9 cellular contexts compared by ENCODE assay signal in genomic region chr7:7718461-7718860, GRCh38. TPM values are rescaled to one million over a fixed set of nuclear protein-coding genes. Genes with fewer than 3 reads are reported as not detected.
DNase-seq lines count a peak whose midpoint lies in the region; ATAC-seq, FAIRE-seq and TF ChIP-seq lines count a peak whose summit lies in the region.
"Had no signal": no experiment of that assay in that cellular context is flagged by ENCODE, and none has a peak within 500 bp of the region (broad histone marks: within the 10 kb centered on the region; RNA-seq: fewer than 3 reads in every experiment).

TSS of gene RPA3 (minus strand) at chr7:7718607. CDS start at chr7:7640418, 78,189 bp downstream.

- no peak within 1 kb of the TSS for H2AFZ ChIP-seq in HCT116 (ENCODE audit: low read depth, low read length, poor library complexity, severe bottlenecking)

- no TSS peak for BruUV-seq in HCT116 (replicated peaks; lab: Mats Ljungman, UMichigan)

- TF ChIP-seq CTCF in HCT116 (IDR thresholded peaks at IDR 0.05 in 2 of 3, conservative IDR thresholded peaks at IDR 0.05 in 1 of 3; ENCODE audit: borderline replicate concordance in 1 of 3, insufficient read depth in 1 of 3, low read depth in 2 of 3, low read length in 2 of 3) (no peak), sigmoid colon (IDR thresholded peaks at IDR 0.05) (no peak)

- H3K4me1 ChIP-seq in HCT116 (ENCODE audit: control insufficient read depth in 1 of 2, insufficient read depth in 2 of 2, low read length in 2 of 2) (no peaks in the 10 kb centered on the region), sigmoid colon (peaks cover 0 to 25% (median 13%) of the 10 kb centered on the region in 4 donors)

- CTCF ChIA-PET in HCT116 (lab: Charles Lee) = no interaction called here

- H3K27ac ChIP-seq in HCT116 (ENCODE audit: low read depth, low read length) (no peak within 1 kb of the TSS), sigmoid colon (peak within 1 kb of the TSS in 2 of 4 donors; percentile 41 to 54)
- H3K27ac ChIP-seq: SK-N-MC had no signal

- 91% methylated on average over 1 of the region's 1 CpG for WGBS in sigmoid colon, 2 donors

- intact Hi-C loops in HCT116 (cut with micrococcal nuclease) = no loop called here
- intact Hi-C loops in sigmoid colon (cut with DNase I) = no loop called here

- no peak for TF ChIP-seq EP300 in sigmoid colon (IDR thresholded peaks at IDR 0.05)

- H3K9me2 ChIP-seq in HCT116 (ENCODE audit: insufficient read depth) = no peaks in the 10 kb centered on the region

- H3K9me3 ChIP-seq in HCT116 (ENCODE audit: control insufficient read depth in 1 of 2, insufficient read depth in 1 of 2, low read depth in 1 of 2, low read length in 2 of 2) (no peaks in the 10 kb centered on the region), sigmoid colon (no peaks in the 10 kb centered on the region)

- FAIRE-seq in frontal cortex (lab: Jason Lieb, UNC) = no peak

- RAD21 ChIA-PET in HCT116 (lab: Charles Lee; ENCODE audit: low non-redundant PET in 1 of 2, low total read pairs in 2 of 2, uncharacterized antibody in 2 of 2, unreplicated experiment in 2 of 2) = no interaction called here

- no peak within 1 kb of the TSS for H3K4me3 ChIP-seq in HCT116 (replicated peaks in 1 of 2; ENCODE audit: low read depth in 1 of 2, low read length in 2 of 2)
- no peak within 1 kb of the TSS for H3K4me3 ChIP-seq in sigmoid colon
- H3K4me3 ChIP-seq: SK-N-MC had no signal

- in situ Hi-C loops in SK-MEL-5 (cut with HindIII; ENCODE audit: low pct_unique_long_range_greater_than_20kb, low sequenced_read_pairs) = no loop called here

- H3K36me3 ChIP-seq in HCT116 (ENCODE audit: control insufficient read depth in 1 of 2, insufficient read depth in 2 of 2, low read length in 2 of 2) (no peaks in the 10 kb centered on the region), sigmoid colon (no peaks in the 10 kb centered on the region)

- no peak for ATAC-seq in HCT116
- no peak for ATAC-seq in GM21825 (IDR thresholded peaks at IDR 0.05; ENCODE audit: unreplicated experiment)
- ATAC-seq in GM18511 (IDR thresholded peaks at IDR 0.05; ENCODE audit: unreplicated experiment) = no peak
- ATAC-seq in GM21717 (IDR thresholded peaks at IDR 0.05; ENCODE audit: unreplicated experiment) = no peak

- DNase-seq in HCT116 (ENCODE audit: low read depth, low spot score) (no peak), SK-MEL-5 (ENCODE audit: low read depth, low spot score) (no peak), frontal cortex (ENCODE audit: low spot score in 2 of 2) (no peak), sigmoid colon (no peak), SKM-1 treated with dmso at 0.1 percent for 144 hours (lab: John Stamatoyannopoulos, UW; ENCODE audit: unreplicated experiment) (no peak)

- H3K4me2 ChIP-seq in HCT116 (ENCODE audit: low read length) = no peak within 1 kb of the TSS

- TF ChIP-seq POLR2A in HCT116 (IDR thresholded peaks at IDR 0.05; ENCODE audit: borderline replicate concordance, extremely low read depth, insufficient read depth, insufficient read length) = no peak
- TF ChIP-seq POLR2A in sigmoid colon (IDR thresholded peaks at IDR 0.05) = no peak

- POLR2A ChIA-PET in HCT116 (lab: Charles Lee) = no interaction called here

- no peaks in the 10 kb centered on the region for H4K20me1 ChIP-seq in HCT116 (ENCODE audit: insufficient read depth)

- H3K79me2 ChIP-seq in HCT116 (ENCODE audit: insufficient read depth, low read length) = no peaks in the 10 kb centered on the region

- H3K9ac ChIP-seq in HCT116 (ENCODE audit: low read length) = no peak within 1 kb of the TSS

- H3K27me3 ChIP-seq in HCT116 (ENCODE audit: insufficient read depth, low read length) = no peaks in the 10 kb centered on the region
- H3K27me3 ChIP-seq in sigmoid colon = no peaks in the 10 kb centered on the region

- TF ChIP-seq RAD21 in HCT116 (IDR thresholded peaks at IDR 0.05; ENCODE audit: low read depth) = no peak

TF ChIP-seq in HCT116, 20 proteins besides CTCF, POLR2A, EP300 and RAD21:
- TF ChIP-seq, protein P1, sequence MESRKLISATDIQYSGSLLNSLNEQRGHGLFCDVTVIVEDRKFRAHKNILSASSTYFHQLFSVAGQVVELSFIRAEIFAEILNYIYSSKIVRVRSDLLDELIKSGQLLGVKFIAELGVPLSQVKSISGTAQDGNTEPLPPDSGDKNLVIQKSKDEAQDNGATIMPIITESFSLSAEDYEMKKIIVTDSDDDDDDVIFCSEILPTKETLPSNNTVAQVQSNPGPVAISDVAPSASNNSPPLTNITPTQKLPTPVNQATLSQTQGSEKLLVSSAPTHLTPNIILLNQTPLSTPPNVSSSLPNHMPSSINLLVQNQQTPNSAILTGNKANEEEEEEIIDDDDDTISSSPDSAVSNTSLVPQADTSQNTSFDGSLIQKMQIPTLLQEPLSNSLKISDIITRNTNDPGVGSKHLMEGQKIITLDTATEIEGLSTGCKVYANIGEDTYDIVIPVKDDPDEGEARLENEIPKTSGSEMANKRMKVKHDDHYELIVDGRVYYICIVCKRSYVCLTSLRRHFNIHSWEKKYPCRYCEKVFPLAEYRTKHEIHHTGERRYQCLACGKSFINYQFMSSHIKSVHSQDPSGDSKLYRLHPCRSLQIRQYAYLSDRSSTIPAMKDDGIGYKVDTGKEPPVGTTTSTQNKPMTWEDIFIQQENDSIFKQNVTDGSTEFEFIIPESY (IDR thresholded peaks at IDR 0.05; ENCODE audit: extremely low read depth, insufficient replicate concordance, low read length) = no peak
- TF ChIP-seq FOSL1 (IDR thresholded peaks at IDR 0.05; ENCODE audit: low read depth) = no peak
- TF ChIP-seq, protein P2, sequence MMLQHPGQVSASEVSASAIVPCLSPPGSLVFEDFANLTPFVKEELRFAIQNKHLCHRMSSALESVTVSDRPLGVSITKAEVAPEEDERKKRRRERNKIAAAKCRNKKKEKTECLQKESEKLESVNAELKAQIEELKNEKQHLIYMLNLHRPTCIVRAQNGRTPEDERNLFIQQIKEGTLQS (IDR thresholded peaks at IDR 0.05) = no peak
- no peak for TF ChIP-seq SP1 (IDR thresholded peaks at IDR 0.05; ENCODE audit: low read depth)
- TF ChIP-seq EZH2 (IDR thresholded peaks at IDR 0.05) = no peak
- no peak for TF ChIP-seq POLR2AphosphoS5 (IDR thresholded peaks at IDR 0.05; ENCODE audit: low read depth, low read length)
- TF ChIP-seq EGR1 (IDR thresholded peaks at IDR 0.05; ENCODE audit: low read depth) = no peak
- no peak for TF ChIP-seq TCF7L2 (IDR thresholded peaks at IDR 0.05; ENCODE audit: borderline replicate concordance, extremely low read depth, insufficient read depth, insufficient read length)
- no peak for TF ChIP-seq ZNF274 (IDR thresholded peaks at IDR 0.05; ENCODE audit: low read depth, low read length)
- TF ChIP-seq EZH2phosphoT487 (IDR thresholded peaks at IDR 0.05; ENCODE audit: borderline replicate concordance) = no peak
- TF ChIP-seq CEBPB (IDR thresholded peaks at IDR 0.05; ENCODE audit: low read depth) = no peak
- TF ChIP-seq CBX3 (IDR thresholded peaks at IDR 0.05; ENCODE audit: low read depth) = no peak
- no peak for TF ChIP-seq YY1 (IDR thresholded peaks at IDR 0.05; ENCODE audit: extremely low read depth, insufficient replicate concordance, low read depth, low read length)
- TF ChIP-seq ELF1 (IDR thresholded peaks at IDR 0.05; ENCODE audit: borderline replicate concordance, low read depth) = no peak
- TF ChIP-seq SIN3A (IDR thresholded peaks at IDR 0.05; ENCODE audit: low read depth) = no peak
- TF ChIP-seq ZFX (IDR thresholded peaks at IDR 0.05) = no peak

RNA-seq across cellular contexts. Expression of gene RPA3, which starts in this region (rescaled TPM):
- total RNA-seq in HCT116 (2021; ENCODE audit: unreplicated experiment) (87.5 TPM), frontal cortex (17.1 TPM), sigmoid colon (10 to 100 TPM; 15.8 to 30.3 (median 29.5) TPM)
- 34.1 and 53.5 TPM in 2 replicates for polyA plus RNA-seq in HCT116 (2012)
- total RNA-seq in SK-MEL-5 (2014; rRNA removed; shearing (Covaris generic)) = 53.7 and 81.2 TPM in 2 replicates
- 34.6 and 57.4 TPM in 2 replicates for polyA plus RNA-seq in SK-MEL-5 (2015; cell fraction: cytosol; rRNA removed)
- polyA plus RNA-seq in SK-MEL-5 (2015; cell fraction: nucleus; rRNA removed) = 49.6 and 60.3 TPM in 2 replicates
- 10 to 100 TPM; 38.0 to 66.8 (median 44.4) TPM for polyA plus RNA-seq in sigmoid colon
